ENCODE assay signal across 12 cellular contexts in genomic region chr2:235394278-235394828, GRCh38.
DNase-seq lines count a peak whose midpoint lies in the region; ATAC-seq and TF ChIP-seq lines count a peak whose summit lies in the region.
"Had no signal": no experiment of that assay in that cellular context is flagged by ENCODE, and none has a peak within 500 bp of the region (broad histone marks: within the 10 kb centered on the region; RNA-seq: fewer than 3 reads in every experiment).

No MANE protein-coding gene starts in this region.

- peak overlapping the region; percentile 87 for H3K27ac ChIP-seq in PC-3 (ENCODE audit: low read length)
- no peak overlapping the region for H3K27ac ChIP-seq in neural progenitor cell
- H3K27ac ChIP-seq: testis had no signal

- H3K27me3 Mint-ChIP-seq in neural progenitor cell (ENCODE audit: insufficient read depth, low read depth) = peaks cover 4% of the 10 kb centered on the region

- POLR2A ChIA-PET in PC-3 (lab: Charles Lee; ENCODE audit: unreplicated experiment) = no interaction called here

- H3K79me2 ChIP-seq in PC-3 (ENCODE audit: low read length) = no peaks in the 10 kb centered on the region
- no peaks in the 10 kb centered on the region for H3K79me2 ChIP-seq in neural progenitor cell (ENCODE audit: low read depth)

- 0 out of 2 replicates have a peak overlapping the region, but pooled peaks have one; percentile 20 for H3K4me3 ChIP-seq in PC-3 (ENCODE audit: low read length)
- no peak overlapping the region for H3K4me3 ChIP-seq in epithelial cell of esophagus (ENCODE audit: low read length)
- H3K4me3 ChIP-seq in neural progenitor cell = no peak overlapping the region
- H3K4me3 ChIP-seq: testis had no signal

- H3K36me3 Mint-ChIP-seq in neural progenitor cell = no peaks in the 10 kb centered on the region
- H3K36me3 Mint-ChIP-seq: brain had no signal

- no TSS peak for BruUV-seq in PC-3 (replicated peaks; lab: Mats Ljungman, UMichigan)

- 0 out of 2 replicates have a peak, but pooled peaks have one; percentile 36 for TF ChIP-seq CTCF in PC-3 (conservative IDR thresholded peaks at IDR 0.05; ENCODE audit: low read depth, low read length)
- TF ChIP-seq CTCF in epithelial cell of esophagus (IDR thresholded peaks at IDR 0.05; ENCODE audit: insufficient read depth, low read depth, low read length, missing control alignments) = no peak
- TF ChIP-seq CTCF in neural progenitor cell (IDR thresholded peaks at IDR 0.05) = no peak

- intact Hi-C loops in PC-3 (cut with micrococcal nuclease) = no loop called here

- H3K4me3 Mint-ChIP-seq in neural progenitor cell = no peak overlapping the region
- H3K4me3 Mint-ChIP-seq: brain had no signal

- no peaks in the 10 kb centered on the region for H3K9me3 ChIP-seq in PC-3 (ENCODE audit: low read length)
- no peaks in the 10 kb centered on the region for H3K9me3 ChIP-seq in neural progenitor cell (ENCODE audit: low read depth)
- H3K9me3 ChIP-seq: testis had no signal

- no peak overlapping the region for H3K27ac Mint-ChIP-seq in neural progenitor cell
- H3K27ac Mint-ChIP-seq: brain had no signal

- CTCF ChIA-PET in PC-3 (lab: Charles Lee) = interaction anchor here (0.6 kb wide), 1 partner anchor 386 kb away, joined by 3 read pairs; no protein-coding TSS in a partner anchor

- H3K36me3 ChIP-seq in PC-3 (ENCODE audit: low read depth, low read length) (no peaks in the 10 kb centered on the region), neural progenitor cell (no peaks in the 10 kb centered on the region)

- peak overlapping the region; percentile 49 for H3K9ac ChIP-seq in PC-3 (ENCODE audit: low read length)
- no peak overlapping the region for H3K9ac ChIP-seq in neural progenitor cell

- peak; percentile 95 for ATAC-seq in PC-3
- ATAC-seq in HG03097 (IDR thresholded peaks at IDR 0.05; ENCODE audit: low FRiP score, unreplicated experiment) = no peak

- DNase-seq in Daoy (ENCODE audit: low read depth) (peak; percentile 62), PC-3 (peak; percentile 94), epithelial cell of esophagus (ENCODE audit: low read depth) (peak; percentile 74), non-pigmented ciliary epithelial cell (ENCODE audit: low read depth) (peak; percentile 45), neural progenitor cell (ENCODE audit: low spot score) (no peak), hepatic stellate cell (ENCODE audit: low spot score) (no peak)
- DNase-seq in activated naive CD4-positive, alpha-beta T cell treated with anti-CD3 and anti-CD28 coated beads, Interleukin-2, amount 50 U/mL, for 16 hours = no peak
- DNase-seq: COR-L47, NCI-H146, testis had no signal

- no peaks in the 10 kb centered on the region for H3F3A ChIP-seq in PC-3 (ENCODE audit: low read length, unreplicated experiment)
- no peaks in the 10 kb centered on the region for H3F3A ChIP-seq in neural progenitor cell (ENCODE audit: low read depth)

- H3K9me2 ChIP-seq in PC-3 (replicated peaks; ENCODE audit: low read length) = no peaks in the 10 kb centered on the region

- no peaks in the 10 kb centered on the region for H4K20me1 ChIP-seq in PC-3 (ENCODE audit: low read length)
- no peaks in the 10 kb centered on the region for H4K20me1 ChIP-seq in neural progenitor cell (ENCODE audit: low read depth)

- H3K4me1 ChIP-seq in PC-3 (ENCODE audit: insufficient read depth, low read length) = peaks cover 16% of the 10 kb centered on the region
- H3K4me1 ChIP-seq in neural progenitor cell = no peaks in the 10 kb centered on the region
- H3K4me1 ChIP-seq: testis had no signal

- H2AFZ ChIP-seq in PC-3 (ENCODE audit: low read length) (peak overlapping the region; percentile 66), neural progenitor cell (replicated peaks) (no peak overlapping the region)

- peaks cover 14% of the 10 kb centered on the region for H3K9me3 Mint-ChIP-seq in neural progenitor cell

- H3K4me1 Mint-ChIP-seq in neural progenitor cell = peaks cover 3% of the 10 kb centered on the region

- H3K27me3 ChIP-seq in PC-3 (ENCODE audit: low read length) (no peaks in the 10 kb centered on the region), neural progenitor cell (no peaks in the 10 kb centered on the region)
- H3K27me3 ChIP-seq: testis had no signal

- peak overlapping the region; percentile 47 for H3K4me2 ChIP-seq in PC-3 (ENCODE audit: low read length)
- H3K4me2 ChIP-seq in neural progenitor cell = no peak overlapping the region

Comparison
In these comparisons a context has a peak if more than half of its experiments do, and no peak if none do; other contexts are left out.
1. DNase-seq: peak in Daoy (single experiment), PC-3 (single experiment), epithelial cell of esophagus (single experiment) and non-pigmented ciliary epithelial cell (single experiment); none in activated naive CD4-positive, alpha-beta T cell treated with anti-CD3 and anti-CD28 coated beads, Interleukin-2, amount 50 U/mL, for 16 hours (single experiment), neural progenitor cell (single experiment) and hepatic stellate cell (single experiment).